8 cellular contexts compared by ENCODE assay signal in genomic region chr19:7944177-7944761, GRCh38. TPM values are rescaled to one million over a fixed set of nuclear protein-coding genes. Genes with fewer than 3 reads are reported as not detected.
DNase-seq lines count a peak whose midpoint lies in the region; ATAC-seq and TF ChIP-seq lines count a peak whose summit lies in the region.

No MANE protein-coding gene starts in this region.

- intact Hi-C loops in Panc1 (cut with micrococcal nuclease; ENCODE audit: unreplicated experiment), result loop anchor here (1.0 kb wide), 1 partner anchor 309 kb away; no protein-coding TSS in a partner anchor
- intact Hi-C loops in natural killer cell (cut with micrococcal nuclease), result loop anchor here (1.0 kb wide), 2 partner anchors 214 to 309 kb away; no protein-coding TSS in a partner anchor

- no peak overlapping the region for H3K4me3 ChIP-seq in KMS-11 (IDR thresholded peaks at IDR 0.05; ENCODE audit: insufficient read depth, low read depth, low read length)
- H3K4me3 ChIP-seq in Panc1 (ENCODE audit: low read depth in 2 of 2, low read length in 2 of 2), result peak overlapping the region; percentile 78 to 92
- H3K4me3 ChIP-seq in fibroblast of lung (replicated peaks in 1 of 4; ENCODE audit: control extremely low read depth in 1 of 4, insufficient read depth in 1 of 4, low read depth in 3 of 4, low read length in 4 of 4), result peak overlapping the region; percentile 52 to 97 (median 70)

- POLR2A ChIA-PET in Panc1 (lab: Charles Lee), result interaction anchor here (1.0 to 1.4 kb wide), 3 partner anchors 14 to 27 kb away, joined by 3 to 4 read pairs (median 3); no protein-coding TSS in a partner anchor

- H3K4me2 ChIP-seq in KMS-11 (peak overlapping the region; percentile 80), fibroblast of lung (ENCODE audit: extremely low read depth, insufficient read depth, low read length) (peak overlapping the region; percentile 95)

- H4K20me1 ChIP-seq in KMS-11 (ENCODE audit: insufficient read depth), result no peaks in the 10 kb centered on the region
- H4K20me1 ChIP-seq in fibroblast of lung (ENCODE audit: control insufficient read depth, extremely low read depth, insufficient read depth, low read length), result no peaks in the 10 kb centered on the region

- H3K9ac ChIP-seq in KMS-11 (peak overlapping the region; percentile 91), fibroblast of lung (ENCODE audit: insufficient read depth, low read length) (peak overlapping the region; percentile 54)

- H3K4me3 Mint-ChIP-seq in activated T-cell treated with anti-CD3 and anti-CD28 coated beads, Interleukin-2, amount 50 U/mL, for 72 hours, result peak overlapping the region; percentile 93 to 99
- H3K4me3 Mint-ChIP-seq in natural killer cell, result peak overlapping the region; percentile 95

- H3K36me3 ChIP-seq in KMS-11 (ENCODE audit: insufficient read depth) (no peaks in the 10 kb centered on the region), Panc1 (ENCODE audit: control insufficient read depth, insufficient read depth, low read length) (peaks cover 4% of the 10 kb centered on the region), fibroblast of lung (ENCODE audit: control insufficient read depth, insufficient read depth, low read length) (peaks cover 6% of the 10 kb centered on the region)

- peak overlapping the region; percentile 77 for H2AFZ ChIP-seq in KMS-11 (ENCODE audit: low read depth)
- H2AFZ ChIP-seq in fibroblast of lung (ENCODE audit: low read length), result peak overlapping the region; percentile 78

- no peaks in the 10 kb centered on the region for H3K9me3 ChIP-seq in Panc1 (ENCODE audit: control insufficient read depth, insufficient read depth, low read depth, low read length)
- no peaks in the 10 kb centered on the region for H3K9me3 ChIP-seq in fibroblast of lung (ENCODE audit: control insufficient read depth, insufficient read depth, low read depth, low read length)

- CTCF ChIA-PET in Panc1 (lab: Charles Lee), result interaction anchor here (0.5 to 1.2 kb wide), 9 partner anchors 9 to 303 kb away, joined by 3 to 7 read pairs (median 3); partner anchors contain the start of gene SNAPC2

- H3K27ac ChIP-seq in KMS-11 (peak overlapping the region; percentile 94), Panc1 (ENCODE audit: low read length) (peak overlapping the region; percentile 85), fibroblast of lung (ENCODE audit: insufficient read depth, low read length) (peak overlapping the region; percentile 72)

- H3K4me1 ChIP-seq in KMS-11 (ENCODE audit: low read depth, poor library complexity, severe bottlenecking) (peaks cover 15% of the 10 kb centered on the region), Panc1 (ENCODE audit: control insufficient read depth, insufficient read depth, low read length) (no peaks in the 10 kb centered on the region), fibroblast of lung (ENCODE audit: control insufficient read depth, extremely low read depth, insufficient read depth, low read length) (no peaks in the 10 kb centered on the region)

- H3K27ac Mint-ChIP-seq in activated T-cell treated with anti-CD3 and anti-CD28 coated beads, Interleukin-2, amount 50 U/mL, for 72 hours, result peak overlapping the region; percentile 96
- H3K27ac Mint-ChIP-seq in natural killer cell, result peak overlapping the region; percentile 98 to 100

- peak; percentile 85 for DNase-seq in COR-L47 (lab: John Stamatoyannopoulos, UW)
- DNase-seq in Panc1 (ENCODE audit: low read depth, low spot score), result no peak
- peak; percentile 85 to 89 for DNase-seq in activated T-cell treated with anti-CD3 and anti-CD28 coated beads, Interleukin-2, amount 50 U/mL, for 72 hours
- peak; percentile 76 to 93 for DNase-seq in fibroblast of lung (ENCODE audit: low read depth in 2 of 2)
- DNase-seq in natural killer cell, result peak; percentile 84
- peak; percentile 72 to 91 (median 82) for DNase-seq in stimulated activated naive CD4-positive, alpha-beta T cell (lab: John Stamatoyannopoulos, UW)

- H3K79me2 ChIP-seq in KMS-11 (ENCODE audit: insufficient read depth, low read depth) (peaks cover 38% of the 10 kb centered on the region), fibroblast of lung (ENCODE audit: control insufficient read depth, insufficient read depth, low read length) (peaks cover 13% of the 10 kb centered on the region)

- BruUV-seq in Panc1 (replicated peaks; lab: Mats Ljungman, UMichigan), result TSS peak; percentile 98

- in situ Hi-C loops in Panc1 (cut with HindIII; ENCODE audit: low pct_unique_long_range_greater_than_20kb, low sequenced_read_pairs), result no loop called here

- H3K4me1 Mint-ChIP-seq in activated T-cell treated with anti-CD3 and anti-CD28 coated beads, Interleukin-2, amount 50 U/mL, for 72 hours (ENCODE audit: low read depth), result peaks cover 40% of the 10 kb centered on the region
- peaks cover 15 to 30% of the 10 kb centered on the region in 2 donors for H3K4me1 Mint-ChIP-seq in natural killer cell

- H3K27me3 Mint-ChIP-seq in activated T-cell treated with anti-CD3 and anti-CD28 coated beads, Interleukin-2, amount 50 U/mL, for 72 hours (ENCODE audit: low read depth), result no peaks in the 10 kb centered on the region
- peaks cover 0 to 4% of the 10 kb centered on the region in 2 donors for H3K27me3 Mint-ChIP-seq in natural killer cell (ENCODE audit: low read depth in 2 of 2)

- H3K9me3 Mint-ChIP-seq in activated T-cell treated with anti-CD3 and anti-CD28 coated beads, Interleukin-2, amount 50 U/mL, for 72 hours, result no peaks in the 10 kb centered on the region
- no peaks in the 10 kb centered on the region for H3K9me3 Mint-ChIP-seq in natural killer cell

- TF ChIP-seq CTCF in KMS-11 (conservative IDR thresholded peaks at IDR 0.05; ENCODE audit: low read depth, low read length), result peak; percentile 96
- peak; percentile 85 for TF ChIP-seq CTCF in Panc1 (IDR thresholded peaks at IDR 0.05)
- TF ChIP-seq CTCF in fibroblast of lung (conservative IDR thresholded peaks at IDR 0.05 in 1 of 2, IDR thresholded peaks at IDR 0.05 in 1 of 2; ENCODE audit: low read depth in 1 of 2, low read length in 2 of 2), result peak; percentile 77 to 78
- peak; percentile 97 for TF ChIP-seq CTCF in natural killer cell (IDR thresholded peaks at IDR 0.05)

- H3K27me3 ChIP-seq in KMS-11 (ENCODE audit: insufficient read depth, low read depth) (no peaks in the 10 kb centered on the region), Panc1 (ENCODE audit: control insufficient read depth, insufficient read depth, low read length) (no peaks in the 10 kb centered on the region), fibroblast of lung (ENCODE audit: control insufficient read depth, insufficient read depth, low read length) (no peaks in the 10 kb centered on the region)

- peak; percentile 36 for ATAC-seq in GM21528 (IDR thresholded peaks at IDR 0.05; ENCODE audit: low FRiP score, unreplicated experiment)
- ATAC-seq in Panc1, result peak; percentile 73
- peak; percentile 47 to 49 for ATAC-seq in activated T-cell treated with anti-CD3 and anti-CD28 coated beads, Interleukin-2, amount 50 U/mL, for 72 hours (replicated peaks in 1 of 2)
- ATAC-seq in natural killer cell, result peak; percentile 39 to 62 (median 44)

- H3K36me3 Mint-ChIP-seq in activated T-cell treated with anti-CD3 and anti-CD28 coated beads, Interleukin-2, amount 50 U/mL, for 72 hours (ENCODE audit: insufficient read depth in 2 of 2), result peaks cover 1 to 9% of the 10 kb centered on the region in 2 donors
- peaks cover 6% of the 10 kb centered on the region for H3K36me3 Mint-ChIP-seq in natural killer cell

RNA-seq across cellular contexts. Expression of gene TIMM44, which starts 0.8 kb away (rescaled TPM):
- total RNA-seq in Panc1 (2021; ENCODE audit: unreplicated experiment), result 105 TPM
- polyA plus RNA-seq in Panc1 (2012; ENCODE audit: insufficient read length), result 123 TPM
- 100 to 1,000 TPM in 1 of 2 donors, 10 to 100 TPM in 1; 91.2 to 112 TPM for total RNA-seq in activated T-cell treated with anti-CD3 and anti-CD28 coated beads, Interleukin-2, amount 50 U/mL, for 72 hours
- 53.9 and 56.1 TPM in 2 replicates for total RNA-seq in fibroblast of lung
- polyA plus RNA-seq in fibroblast of lung, result 29.5 and 32.3 TPM in 2 replicates
- 36.8 and 41.2 TPM in 2 replicates for polyA plus RNA-seq in fibroblast of lung (2012)
- polyA minus RNA-seq in fibroblast of lung (ENCODE audit: low replicate concordance), result 9.6 and 21.4 TPM in 2 replicates
- 100 to 1,000 TPM in 1 of 3 donors, 10 to 100 TPM in 2; 83.3 to 116 (median 89.4) TPM for total RNA-seq in natural killer cell

RNA-seq across cellular contexts. Expression of gene CTXN1, which starts 18.3 kb away (rescaled TPM):
- total RNA-seq in Panc1 (2021; ENCODE audit: unreplicated experiment) (89.4 TPM), fibroblast of lung (0.66 and 0.77 TPM in 2 replicates), natural killer cell (under 1 TPM in 1 of 3 donors, not detected in 2; 0.39 TPM)
- 269 TPM for polyA plus RNA-seq in Panc1 (2012; ENCODE audit: insufficient read length)
- under 1 TPM; 0.50 to 0.63 TPM for total RNA-seq in activated T-cell treated with anti-CD3 and anti-CD28 coated beads, Interleukin-2, amount 50 U/mL, for 72 hours
- 0.85 and 1.1 TPM in 2 replicates for polyA plus RNA-seq in fibroblast of lung
- 4.9 and 9.1 TPM in 2 replicates for polyA plus RNA-seq in fibroblast of lung (2012)
- 0.93 and 1.6 TPM in 2 replicates for polyA minus RNA-seq in fibroblast of lung (ENCODE audit: low replicate concordance)

RNA-seq across cellular contexts. Expression of gene SNAPC2, which starts 24.1 kb away (rescaled TPM):
- total RNA-seq in Panc1 (2021; ENCODE audit: unreplicated experiment) (63.0 TPM), fibroblast of lung (11.4 and 12.8 TPM in 2 replicates), natural killer cell (10 to 100 TPM; 22.1 to 32.4 (median 27.1) TPM)
- 64.0 TPM for polyA plus RNA-seq in Panc1 (2012; ENCODE audit: insufficient read length)
- 10 to 100 TPM; 23.7 to 25.5 TPM for total RNA-seq in activated T-cell treated with anti-CD3 and anti-CD28 coated beads, Interleukin-2, amount 50 U/mL, for 72 hours
- 13.4 and 15.6 TPM in 2 replicates for polyA plus RNA-seq in fibroblast of lung
- polyA plus RNA-seq in fibroblast of lung (2012), result 25.5 and 41.2 TPM in 2 replicates
- polyA minus RNA-seq in fibroblast of lung (ENCODE audit: low replicate concordance), result 27.1 and 28.7 TPM in 2 replicates

RNA-seq across cellular contexts. Expression of gene TGFBR3L, which starts 29.6 kb away (rescaled TPM):
- total RNA-seq in Panc1 (2021; ENCODE audit: unreplicated experiment), result 12.5 TPM
- 38.6 TPM for polyA plus RNA-seq in Panc1 (2012; ENCODE audit: insufficient read length)
- total RNA-seq in activated T-cell treated with anti-CD3 and anti-CD28 coated beads, Interleukin-2, amount 50 U/mL, for 72 hours, result 1 to 10 TPM; 7.4 to 9.7 TPM
- 1.0 and 1.3 TPM in 2 replicates for total RNA-seq in fibroblast of lung
- 0.35 TPM in 1 of 2 replicates, not detected in the other for polyA plus RNA-seq in fibroblast of lung
- polyA plus RNA-seq in fibroblast of lung (2012), result 2.0 and 5.7 TPM in 2 replicates
- not detected in 2 replicates for polyA minus RNA-seq in fibroblast of lung (ENCODE audit: low replicate concordance)
- 1 to 10 TPM; 3.5 to 4.6 (median 4.4) TPM for total RNA-seq in natural killer cell

RNA-seq across cellular contexts. Expression of gene MAP2K7, which starts 40.6 kb away (rescaled TPM):
- total RNA-seq in Panc1 (2021; ENCODE audit: unreplicated experiment) (32.9 TPM), fibroblast of lung (8.7 and 10.4 TPM in 2 replicates), natural killer cell (100 to 1,000 TPM; 131 to 218 (median 159) TPM)
- polyA plus RNA-seq in Panc1 (2012; ENCODE audit: insufficient read length), result 35.2 TPM
- total RNA-seq in activated T-cell treated with anti-CD3 and anti-CD28 coated beads, Interleukin-2, amount 50 U/mL, for 72 hours, result 10 to 100 TPM; 40.2 to 40.3 TPM
- polyA plus RNA-seq in fibroblast of lung, result 7.8 and 8.5 TPM in 2 replicates
- 15.5 and 15.8 TPM in 2 replicates for polyA plus RNA-seq in fibroblast of lung (2012)
- 8.6 and 19.5 TPM in 2 replicates for polyA minus RNA-seq in fibroblast of lung (ENCODE audit: low replicate concordance)

Comparison
In these comparisons a context has a peak if more than half of its experiments do, and no peak if none do; other contexts are left out.
1. RNA of gene CTXN1, which starts 18.3 kb away (total RNA-seq): 89.4 TPM in Panc1 (single experiment); 0.66 to 0.77 TPM in fibroblast of lung, 0.50 to 0.63 TPM in activated T-cell treated with anti-CD3 and anti-CD28 coated beads, Interleukin-2, amount 50 U/mL, for 72 hours and 0.39 TPM in natural killer cell; every median in the first group is over 10 times any median in the second.
2. Peak in every context shown above with its lines, with median percentiles within 50 percentile points of each other: ATAC-seq, H3K27ac ChIP-seq and CTCF ChIP-seq.